ENCODE assay signal across 9 cellular contexts in genomic region chr3:54121404-54122045, GRCh38. TPM values are rescaled to one million over a fixed set of nuclear protein-coding genes. Genes with fewer than 3 reads are reported as not detected.
DNase-seq lines count a peak whose midpoint lies in the region; ATAC-seq, FAIRE-seq and TF ChIP-seq lines count a peak whose summit lies in the region.
"Had no signal": no experiment of that assay in that cellular context is flagged by ENCODE, and none has a peak within 500 bp of the region (broad histone marks: within the 10 kb centered on the region; RNA-seq: fewer than 3 reads in every experiment).

No MANE protein-coding gene starts in this region.

- no peak for FAIRE-seq in H1 (lab: Jason Lieb, UNC)
- FAIRE-seq: G401.6 had no signal

- no peak overlapping the region for H2BK5ac ChIP-seq in H1 (ENCODE audit: low read depth, low read length)

- H2AFZ ChIP-seq in H1 (ENCODE audit: low read length) = peak overlapping the region; percentile 28; the same call in 1 of the 2 replicates

- peaks cover 82% of the 10 kb centered on the region for H3K27me3 Mint-ChIP-seq in nephron progenitor cell (ENCODE audit: low read depth, poor library complexity)

- peak overlapping the region; percentile 40; the same call in 1 of the 2 replicates for H4K8ac ChIP-seq in H1 (ENCODE audit: extremely low read depth, insufficient read depth, low read length)

- no peaks in the 10 kb centered on the region for H3K79me2 ChIP-seq in H1 (ENCODE audit: control insufficient read depth in 1 of 2, insufficient read depth in 2 of 2, low read length in 2 of 2)

- peaks cover 10% of the 10 kb centered on the region for H3K4me1 Mint-ChIP-seq in nephron progenitor cell

- H3K27ac ChIP-seq in H1 (ENCODE audit: low read depth, low read length) = no peak overlapping the region

- peak overlapping the region in 1 of 4 experiments; percentile 45; a peak in 1 of 7 replicates for H3K9ac ChIP-seq in H1 (replicated peaks in 1 of 4; ENCODE audit: extremely low read depth in 1 of 4, low read depth in 3 of 4, low read length in 3 of 4)

- H4K20me1 ChIP-seq in H1 (replicated peaks in 1 of 2; ENCODE audit: control insufficient read depth in 1 of 2, insufficient read depth in 2 of 2, low read length in 2 of 2) = peaks cover 0 to 2% of the 10 kb centered on the region in 2 experiments

- no peaks in the 10 kb centered on the region for H3K79me1 ChIP-seq in H1 (ENCODE audit: low read depth, low read length)

- no peak overlapping the region for H2BK15ac ChIP-seq in H1 (ENCODE audit: low read length)

- peak overlapping the region; percentile 97 for H3K4me2 ChIP-seq in H1 (ENCODE audit: insufficient read depth in 1 of 2, low read depth in 2 of 2, low read length in 2 of 2)

- peak overlapping the region; percentile 28 for H3K56ac ChIP-seq in H1 (replicated peaks; ENCODE audit: insufficient read length, low read depth, low read length)

- no peak overlapping the region for H4K91ac ChIP-seq in H1 (replicated peaks; ENCODE audit: insufficient read length, low read length)

- TF ChIP-seq CTCF in BE2C (IDR thresholded peaks at IDR 0.05; ENCODE audit: low read depth, low read length) (no peak), H1 (IDR thresholded peaks at IDR 0.05; ENCODE audit: control extremely low read depth in 1 of 3, insufficient read depth in 1 of 3, low read depth in 1 of 3, low read length in 3 of 3) (no peak), nephron progenitor cell (IDR thresholded peaks at IDR 0.05) (no peak)

- H3K14ac ChIP-seq in H1 (ENCODE audit: insufficient read length) = no peak overlapping the region

- no peak overlapping the region for H2BK20ac ChIP-seq in H1 (ENCODE audit: low read length)

- no peaks in the 10 kb centered on the region for H3K4me1 ChIP-seq in BE2C
- peaks cover 5 to 15% (median 7%) of the 10 kb centered on the region in 4 experiments for H3K4me1 ChIP-seq in H1 (replicated peaks in 1 of 4; ENCODE audit: control insufficient read depth in 3 of 4, insufficient read depth in 4 of 4, low read length in 3 of 4)

- peaks cover 5% of the 10 kb centered on the region; the same call in 1 of the 2 replicates for H3K23me2 ChIP-seq in H1 (ENCODE audit: low read depth, low read length)

- no peak overlapping the region; the same call in none of the 2 replicates for H3K18ac ChIP-seq in H1 (ENCODE audit: extremely low read depth, low read length)

- no peak overlapping the region for H3K23ac ChIP-seq in H1 (ENCODE audit: insufficient read length)

- no peak for TF ChIP-seq EP300 in H1 (IDR thresholded peaks at IDR 0.05; ENCODE audit: borderline replicate concordance in 1 of 2, low read depth in 2 of 2, low read length in 2 of 2)

- POLR2A ChIA-PET in H1 (lab: Charles Lee; ENCODE audit: partially characterized antibody) = interaction anchor here (1.3 kb wide), 2 partner anchors 41 to 183 kb away, joined by 4 to 5 read pairs; no protein-coding TSS in a partner anchor

- H2BK120ac ChIP-seq in H1 (replicated peaks; ENCODE audit: low read depth, low read length) = no peak overlapping the region

- H3K4me3 ChIP-seq in BE2C (ENCODE audit: low read depth, low read length) = peak overlapping the region; percentile 63
- H3K4me3 ChIP-seq in H1 (ENCODE audit: extremely low read depth in 1 of 4, insufficient read depth in 2 of 4, low read depth in 3 of 4, low read length in 4 of 4) = peak overlapping the region; percentile 60 to 67 (median 62)

- no peaks in the 10 kb centered on the region for H3K27me3 ChIP-seq in BE2C
- H3K27me3 ChIP-seq in H1 (replicated peaks in 1 of 4; ENCODE audit: control insufficient read depth in 3 of 4, extremely low read depth in 1 of 4, insufficient read depth in 3 of 4, low read length in 3 of 4) = peaks cover 35 to 53% (median 43%) of the 10 kb centered on the region in 4 experiments

- peaks cover under 1% of the 10 kb centered on the region for H3K36me3 Mint-ChIP-seq in nephron progenitor cell (ENCODE audit: low read depth)

- no peak overlapping the region for H3K4ac ChIP-seq in H1 (replicated peaks; ENCODE audit: insufficient read length, low read depth, low read length)

- no peak overlapping the region for H4K5ac ChIP-seq in H1 (ENCODE audit: insufficient read length, low read depth, low read length)

- H3K4me3 Mint-ChIP-seq in nephron progenitor cell = peak overlapping the region; percentile 75

- DNase-seq in BE2C (peak; percentile 54), H1 (ENCODE audit: low read depth in 1 of 2, low spot score in 2 of 2) (peak in 1 of 2 experiments; percentile 75), nephron progenitor cell (no peak), NCI-H345 (lab: John Stamatoyannopoulos, UW) (no peak), NCI-H774 (lab: John Stamatoyannopoulos, UW) (no peak), NCI-H1105 (lab: John Stamatoyannopoulos, UW) (no peak)

- TF ChIP-seq POLR2A in H1 (IDR thresholded peaks at IDR 0.05; ENCODE audit: control extremely low read depth in 1 of 2, low read depth in 2 of 2, low read length in 2 of 2) = no peak

- CTCF ChIA-PET in H1 (lab: Charles Lee; ENCODE audit: partially characterized antibody) = interaction anchor here (3.4 kb wide), 1 partner anchor 183 kb away, joined by 16 read pairs; no protein-coding TSS in a partner anchor

- H3K36me3 ChIP-seq in BE2C = no peaks in the 10 kb centered on the region
- H3K36me3 ChIP-seq in H1 (ENCODE audit: control insufficient read depth in 2 of 4, insufficient read depth in 4 of 4, low read length in 3 of 4) = no peaks in the 10 kb centered on the region; a peak in 1 of 8 replicates

- no peak overlapping the region for H2AK5ac ChIP-seq in H1 (ENCODE audit: low read depth, low read length)

- TF ChIP-seq RAD21 in H1 (IDR thresholded peaks at IDR 0.05 in 1 of 2, conservative IDR thresholded peaks at IDR 0.05 in 1 of 2; ENCODE audit: low read depth in 2 of 2, low read length in 2 of 2) = no peak

- H3K9me3 ChIP-seq in BE2C = no peaks in the 10 kb centered on the region
- peaks cover 0 to 5% of the 10 kb centered on the region in 2 experiments; a peak in 2 of 4 replicates for H3K9me3 ChIP-seq in H1 (ENCODE audit: insufficient read depth in 2 of 2, low read depth in 1 of 2, low read length in 1 of 2)

- WGBS in H1 (ENCODE audit: extremely low coverage in 1 of 2, insufficient coverage in 1 of 2, insufficient read length in 1 of 2, insufficient replicate concordance in 2 of 2, low coverage in 1 of 2, low lambda C conversion rate in 2 of 2, missing lambda C conversion rate in 1 of 2), 2 experiments = 2% methylated on average over 8 of the region's 71 CpGs; no CpG with 5 or more reads in 1 of the 2 experiments

- ATAC-seq in HG02623 (IDR thresholded peaks at IDR 0.05; ENCODE audit: unreplicated experiment) = peak; percentile 26
- ATAC-seq in GM19455 (IDR thresholded peaks at IDR 0.05; ENCODE audit: unreplicated experiment) = no peak

- peaks cover 6% of the 10 kb centered on the region for H3K9me3 Mint-ChIP-seq in nephron progenitor cell

- no peak overlapping the region for H2BK12ac ChIP-seq in H1 (ENCODE audit: low read depth, low read length)

- H3K27ac Mint-ChIP-seq in nephron progenitor cell = no peak overlapping the region

TF ChIP-seq in H1, 55 proteins besides CTCF, POLR2A, EP300 and RAD21 (continues in another document):
- no peak for TF ChIP-seq CBX5 (IDR thresholded peaks at IDR 0.05; ENCODE audit: low read depth, low read length)
- TF ChIP-seq ZNF274 (IDR thresholded peaks at IDR 0.05; ENCODE audit: borderline replicate concordance, extremely low read depth, low read length) = no peak
- peak; percentile 87 for TF ChIP-seq EZH2 (IDR thresholded peaks at IDR 0.05; ENCODE audit: low read depth, low read length, severe bottlenecking)
- TF ChIP-seq RBBP5 (IDR thresholded peaks at IDR 0.05; ENCODE audit: borderline replicate concordance, low read depth, low read length) = peak; percentile 35; the same call in 1 of the 2 replicates
- TF ChIP-seq RNF2 (IDR thresholded peaks at IDR 0.05; ENCODE audit: borderline replicate concordance, low read depth, low read length, missing control alignments, poor library complexity, severe bottlenecking) = no peak
- 0 out of 2 replicates have a peak, but pooled peaks have one; percentile 25 for TF ChIP-seq PHF8 (conservative IDR thresholded peaks at IDR 0.05; ENCODE audit: low read depth, low read length)
- TF ChIP-seq ASH2L (IDR thresholded peaks at IDR 0.05; ENCODE audit: low read length) = peak; percentile 20
- TF ChIP-seq KDM4A (IDR thresholded peaks at IDR 0.05; ENCODE audit: low read depth, low read length, severe bottlenecking) = peak; percentile 80
- no peak for TF ChIP-seq TEAD4 (IDR thresholded peaks at IDR 0.05; ENCODE audit: low read depth, low read length)
- TF ChIP-seq NRF1 (IDR thresholded peaks at IDR 0.05; ENCODE audit: low read depth, low read length) = no peak
- no peak for TF ChIP-seq ATF2 (IDR thresholded peaks at IDR 0.05; ENCODE audit: low read length)
- TF ChIP-seq POLR2AphosphoS5 (IDR thresholded peaks at IDR 0.05; ENCODE audit: low read depth, low read length) = no peak
- TF ChIP-seq, protein P1, sequence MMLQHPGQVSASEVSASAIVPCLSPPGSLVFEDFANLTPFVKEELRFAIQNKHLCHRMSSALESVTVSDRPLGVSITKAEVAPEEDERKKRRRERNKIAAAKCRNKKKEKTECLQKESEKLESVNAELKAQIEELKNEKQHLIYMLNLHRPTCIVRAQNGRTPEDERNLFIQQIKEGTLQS (IDR thresholded peaks at IDR 0.05; ENCODE audit: insufficient read depth, low read depth, low read length) = no peak

RNA-seq across cellular contexts. Expression of gene CACNA2D3, which starts 0.8 kb away (rescaled TPM):
- 11.3 TPM for polyA plus RNA-seq in BE2C (2012; ENCODE audit: insufficient read depth, insufficient read length, low read depth)
- 1.8 and 2.2 TPM in 2 replicates for total RNA-seq in H1 (2021; fragmentation: NEBNext Ultra II Directional; extraction: Animal tissue kit (Norgen Biotek cat#: 25700))
- polyA plus RNA-seq in H1 (2011; rRNA removed) = 0.78 and 1.5 TPM in 2 replicates
- polyA plus RNA-seq in H1 (2011; cell fraction: cytosol; rRNA removed) = 1.4 TPM
- polyA plus RNA-seq in H1 (2011; cell fraction: nucleus; rRNA removed) = 5.2 TPM
- polyA plus RNA-seq in H1 (2012, experiment 1 of 2) = 0.99 to 2.0 TPM (median 1.7 TPM) in 4 replicates
- 0.20 TPM for polyA plus RNA-seq in H1 (2012, experiment 2 of 2)
- 1.3 TPM for polyA plus RNA-seq in H1 (2013, experiment 1 of 2)
- 1.0 TPM for polyA plus RNA-seq in H1 (2013, experiment 2 of 2)
- polyA minus RNA-seq in H1 (2011; rRNA and poly(A)+ RNA removed) = 3.7 and 4.1 TPM in 2 replicates
- 0.81 TPM for polyA minus RNA-seq in H1 (2011; cell fraction: cytosol; rRNA and poly(A)+ RNA removed)
- 13.5 TPM for polyA minus RNA-seq in H1 (2011; cell fraction: nucleus; rRNA and poly(A)+ RNA removed)
